In genomic region chr22:41563051-41563711, GRCh38 we compare ENCODE assay signal across 7 cellular contexts.
DNase-seq lines count a peak whose midpoint lies in the region; ATAC-seq and TF ChIP-seq lines count a peak whose summit lies in the region.
"Had no signal": no experiment of that assay in that cellular context is flagged by ENCODE, and none has a peak within 500 bp of the region (broad histone marks: within the 10 kb centered on the region; RNA-seq: fewer than 3 reads in every experiment).

No MANE protein-coding gene starts in this region.

- peak; percentile 92 for DNase-seq in EL
- peak; percentile 82 for DNase-seq in kidney tubule cell (ENCODE audit: low spot score)
- no peak for DNase-seq in effector memory CD4-positive, alpha-beta T cell
- no peak for DNase-seq in activated CD8-positive, alpha-beta memory T cell treated with anti-CD3 and anti-CD28 coated beads for 24 hours
- DNase-seq: central memory CD4-positive, alpha-beta T cell had no signal

- ATAC-seq in HG02571 (IDR thresholded peaks at IDR 0.05; ENCODE audit: unreplicated experiment) = no peak

- peaks cover 4% of the 10 kb centered on the region for H3K27me3 ChIP-seq in effector memory CD4-positive, alpha-beta T cell (replicated peaks; ENCODE audit: control insufficient read depth, insufficient read depth, low read length, poor library complexity, severe bottlenecking)

- H3K27ac ChIP-seq in effector memory CD4-positive, alpha-beta T cell (ENCODE audit: insufficient read depth, low read length, poor library complexity, severe bottlenecking) = no peak overlapping the region

- no peak for TF ChIP-seq CTCF in WI38 (IDR thresholded peaks at IDR 0.05; ENCODE audit: low read depth, low read length)

- peak overlapping the region; percentile 88 for H3K4me3 ChIP-seq in WI38 (ENCODE audit: low read depth, low read length)
- H3K4me3 ChIP-seq in effector memory CD4-positive, alpha-beta T cell (ENCODE audit: insufficient read depth, low read depth, low read length, poor library complexity, severe bottlenecking) = no peak overlapping the region

- H3K4me1 ChIP-seq in effector memory CD4-positive, alpha-beta T cell (ENCODE audit: control insufficient read depth, insufficient read depth, low read length, poor library complexity, severe bottlenecking) = no peaks in the 10 kb centered on the region

- H3K36me3 ChIP-seq in effector memory CD4-positive, alpha-beta T cell (ENCODE audit: control insufficient read depth, insufficient read depth, low read length) = no peaks in the 10 kb centered on the region

- H3K9me3 ChIP-seq in effector memory CD4-positive, alpha-beta T cell (ENCODE audit: control insufficient read depth, low read length) = no peaks in the 10 kb centered on the region

Comparison
In these comparisons a context has a peak if more than half of its experiments do, and no peak if none do; other contexts are left out.
1. DNase-seq: peak in EL (single experiment) and kidney tubule cell (single experiment); none in effector memory CD4-positive, alpha-beta T cell (0 of 3) and activated CD8-positive, alpha-beta memory T cell treated with anti-CD3 and anti-CD28 coated beads for 24 hours (single experiment).